10 cellular contexts compared by ENCODE assay signal in genomic region chr6:110877569-110877968, GRCh38. TPM values are rescaled to one million over a fixed set of nuclear protein-coding genes. Genes with fewer than 3 reads are reported as not detected.
DNase-seq lines count a peak whose midpoint lies in the region; ATAC-seq, FAIRE-seq and TF ChIP-seq lines count a peak whose summit lies in the region.
"Had no signal": no experiment of that assay in that cellular context is flagged by ENCODE, and none has a peak within 500 bp of the region (broad histone marks: within the 10 kb centered on the region; RNA-seq: fewer than 3 reads in every experiment).

No MANE protein-coding gene starts in this region.

- peaks cover 80% of the 10 kb centered on the region for H3K79me2 ChIP-seq in keratinocyte (ENCODE audit: control insufficient read depth, insufficient read depth, low read length)

- ATAC-seq in activated naive CD8-positive, alpha-beta T cell treated with anti-CD3 and anti-CD28 coated beads, Interleukin-2, amount 50 U/mL, for 24 hours = no peak

- H2AFZ ChIP-seq in keratinocyte (ENCODE audit: control insufficient read depth, low read length) = no peak overlapping the region

- no peak for TF ChIP-seq EP300 in suprapubic skin (IDR thresholded peaks at IDR 0.05)

- H3K4me2 ChIP-seq in keratinocyte (ENCODE audit: control insufficient read depth, extremely low read depth, insufficient read depth, low read depth, low read length) = peak overlapping the region; percentile 81

- DNase-seq in activated T-cell treated with anti-CD3 and anti-CD28 coated beads, Interleukin-2, amount 50 U/mL, for 24 hours = no peak
- no peak for DNase-seq in activated T-cell treated with anti-CD3 and anti-CD28 coated beads, Interleukin-2, amount 50 U/mL, for 1 hour
- no peak for DNase-seq in activated naive CD8-positive, alpha-beta T cell treated with anti-CD3 and anti-CD28 coated beads, Interleukin-2, amount 50 U/mL, for 24 hours
- no peak for DNase-seq in keratinocyte (ENCODE audit: low read depth, low spot score)
- DNase-seq in suprapubic skin (ENCODE audit: low spot score in 2 of 2) = no peak
- no peak for DNase-seq in T-helper 9 cell
- DNase-seq in NCI-H524 (lab: John Stamatoyannopoulos, UW) = no peak
- no peak for DNase-seq in DMS 273 (lab: John Stamatoyannopoulos, UW; ENCODE audit: unreplicated experiment)
- DNase-seq: COR-L47, SIG-M5 had no signal

- peaks cover 62% of the 10 kb centered on the region for H3K4me1 Mint-ChIP-seq in activated T-cell treated with anti-CD3 and anti-CD28 coated beads, Interleukin-2, amount 50 U/mL, for 24 hours (ENCODE audit: low read depth)
- peaks cover 68% of the 10 kb centered on the region for H3K4me1 Mint-ChIP-seq in activated naive CD8-positive, alpha-beta T cell treated with anti-CD3 and anti-CD28 coated beads, Interleukin-2, amount 50 U/mL, for 24 hours

- no peaks in the 10 kb centered on the region for H3K9me3 Mint-ChIP-seq in activated T-cell treated with anti-CD3 and anti-CD28 coated beads, Interleukin-2, amount 50 U/mL, for 24 hours
- H3K9me3 Mint-ChIP-seq in activated naive CD8-positive, alpha-beta T cell treated with anti-CD3 and anti-CD28 coated beads, Interleukin-2, amount 50 U/mL, for 24 hours = no peaks in the 10 kb centered on the region

- H3K4me3 Mint-ChIP-seq in activated T-cell treated with anti-CD3 and anti-CD28 coated beads, Interleukin-2, amount 50 U/mL, for 24 hours = peak overlapping the region; percentile 98
- peak overlapping the region; percentile 97 for H3K4me3 Mint-ChIP-seq in activated naive CD8-positive, alpha-beta T cell treated with anti-CD3 and anti-CD28 coated beads, Interleukin-2, amount 50 U/mL, for 24 hours

- H3K36me3 ChIP-seq in keratinocyte (ENCODE audit: control insufficient read depth in 2 of 2, extremely low read depth in 1 of 2, insufficient read depth in 2 of 2, low read length in 2 of 2) = peaks cover 0 to 1% of the 10 kb centered on the region in 2 experiments
- H3K36me3 ChIP-seq in suprapubic skin = no peaks in the 10 kb centered on the region

- H3K27ac ChIP-seq in keratinocyte (ENCODE audit: control insufficient read depth, insufficient read depth, low read length) (peak overlapping the region; percentile 89), suprapubic skin (peak overlapping the region; percentile 25)

- H3K27ac Mint-ChIP-seq in activated T-cell treated with anti-CD3 and anti-CD28 coated beads, Interleukin-2, amount 50 U/mL, for 24 hours = peak overlapping the region; percentile 97
- H3K27ac Mint-ChIP-seq in activated naive CD8-positive, alpha-beta T cell treated with anti-CD3 and anti-CD28 coated beads, Interleukin-2, amount 50 U/mL, for 24 hours = peak overlapping the region; percentile 97

- peaks cover 51% of the 10 kb centered on the region for H4K20me1 ChIP-seq in keratinocyte (ENCODE audit: control insufficient read depth, extremely low read depth, insufficient read depth, low read length)

- H3K4me3 ChIP-seq in keratinocyte (ENCODE audit: control insufficient read depth in 2 of 3, extremely low read depth in 1 of 3, insufficient read depth in 2 of 3, low read depth in 1 of 3, low read length in 3 of 3) (peak overlapping the region; percentile 90 to 94 (median 92)), suprapubic skin (peak overlapping the region; percentile 97)

- WGBS in suprapubic skin = 43% methylated on average over 2 of the region's 2 CpGs

- no peaks in the 10 kb centered on the region for H3K9me1 ChIP-seq in keratinocyte (ENCODE audit: control insufficient read depth, extremely low read depth, insufficient read depth, low read length)

- H3K9me3 ChIP-seq in keratinocyte (ENCODE audit: control insufficient read depth, low read depth, low read length) (no peaks in the 10 kb centered on the region), suprapubic skin (no peaks in the 10 kb centered on the region)

- TF ChIP-seq CTCF in keratinocyte (optimal IDR thresholded peaks at IDR 0.05 in 1 of 3, IDR thresholded peaks at IDR 0.05 in 1 of 3, conservative IDR thresholded peaks at IDR 0.05 in 1 of 3; ENCODE audit: extremely low read depth in 1 of 3, insufficient read depth in 2 of 3, low read length in 3 of 3) (no peak), suprapubic skin (IDR thresholded peaks at IDR 0.05) (no peak)

- FAIRE-seq in keratinocyte (lab: Jason Lieb, UNC) = no peak

- H3K9ac ChIP-seq in keratinocyte (ENCODE audit: control insufficient read depth, extremely low read depth, insufficient read depth, low read length) = peak overlapping the region; percentile 93

- H3K36me3 Mint-ChIP-seq in activated T-cell treated with anti-CD3 and anti-CD28 coated beads, Interleukin-2, amount 50 U/mL, for 24 hours (ENCODE audit: low read depth) = peaks cover 77% of the 10 kb centered on the region
- peaks cover 45% of the 10 kb centered on the region for H3K36me3 Mint-ChIP-seq in activated naive CD8-positive, alpha-beta T cell treated with anti-CD3 and anti-CD28 coated beads, Interleukin-2, amount 50 U/mL, for 24 hours (ENCODE audit: low read depth)

- no peak for TF ChIP-seq POLR2A in suprapubic skin (IDR thresholded peaks at IDR 0.05)

- dilution Hi-C loops in keratinocyte (cut with MboI; ENCODE audit: extremely low pct_ligation_motif_present, low sequenced_read_pairs) = loop anchor here (10.0 kb wide), 2 partner anchors 183 to 343 kb away; no protein-coding TSS in a partner anchor

- H3K27me3 Mint-ChIP-seq in activated T-cell treated with anti-CD3 and anti-CD28 coated beads, Interleukin-2, amount 50 U/mL, for 24 hours = no peaks in the 10 kb centered on the region
- peaks cover 2% of the 10 kb centered on the region for H3K27me3 Mint-ChIP-seq in activated naive CD8-positive, alpha-beta T cell treated with anti-CD3 and anti-CD28 coated beads, Interleukin-2, amount 50 U/mL, for 24 hours

- H3K27me3 ChIP-seq in keratinocyte (ENCODE audit: control insufficient read depth, extremely low read depth, insufficient read depth, low read length) = no peaks in the 10 kb centered on the region
- no peaks in the 10 kb centered on the region for H3K27me3 ChIP-seq in suprapubic skin

- peaks cover 32% of the 10 kb centered on the region for H3K4me1 ChIP-seq in keratinocyte (ENCODE audit: control insufficient read depth, extremely low read depth, insufficient read depth, low read length)
- peaks cover 60% of the 10 kb centered on the region for H3K4me1 ChIP-seq in suprapubic skin

RNA-seq across cellular contexts. Expression of gene AMD1, which starts 3.0 kb away (rescaled TPM):
- 51.4 to 105 TPM (median 90.9 TPM) in 3 replicates for polyA plus RNA-seq in keratinocyte
- 39.1 TPM for polyA plus RNA-seq in keratinocyte (2011; ENCODE audit: low read depth)
- polyA plus RNA-seq in keratinocyte (2011; cell fraction: cytosol; rRNA removed) = 62.6 and 121 TPM in 2 replicates
- polyA plus RNA-seq in keratinocyte (2011; cell fraction: nucleus; rRNA removed) = 42.8 and 66.6 TPM in 2 replicates
- polyA plus RNA-seq in keratinocyte (2012; ENCODE audit: low replicate concordance) = 63.5 and 76.8 TPM in 2 replicates
- polyA minus RNA-seq in keratinocyte = 15.6 to 116 TPM (median 55.7 TPM) in 3 replicates
- polyA minus RNA-seq in keratinocyte (2011; cell fraction: cytosol; rRNA and poly(A)+ RNA removed) = 76.4 TPM
- polyA minus RNA-seq in keratinocyte (2011; cell fraction: nucleus; rRNA and poly(A)+ RNA removed) = 27.3 and 48.6 TPM in 2 replicates
- total RNA-seq in suprapubic skin = 10 to 100 TPM; 55.4 to 75.7 (median 69.3) TPM
